ENCODE assay signal across 8 cellular contexts in the genomic region with DNA sequence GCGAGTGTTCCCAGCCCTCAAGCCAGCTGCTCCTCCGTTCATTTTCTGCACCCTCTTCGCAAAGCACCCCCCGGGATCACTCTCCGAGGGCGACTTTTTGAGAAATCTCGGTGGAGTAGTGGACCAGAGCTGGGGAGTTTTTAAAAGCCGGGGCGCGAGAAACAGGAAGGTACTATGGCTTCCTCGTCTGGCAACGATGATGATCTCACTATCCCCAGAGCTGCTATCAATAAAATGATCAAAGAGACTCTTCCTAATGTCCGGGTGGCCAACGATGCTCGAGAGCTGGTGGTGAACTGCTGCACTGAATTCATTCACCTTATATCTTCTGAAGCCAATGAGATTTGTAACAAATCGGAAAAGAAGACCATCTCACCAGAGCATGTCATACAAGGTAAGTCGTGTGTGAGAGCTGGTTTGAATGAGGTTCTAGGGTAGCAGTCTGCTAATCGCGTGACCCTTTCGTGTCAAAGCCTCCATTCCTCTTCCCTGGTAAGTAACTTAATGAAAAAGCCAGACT. TPM values are rescaled to one million over a fixed set of nuclear protein-coding genes. Genes with fewer than 3 reads are reported as not detected.
DNase-seq lines count a peak whose midpoint lies in the region; ATAC-seq and TF ChIP-seq lines count a peak whose summit lies in the region.

No MANE protein-coding gene starts in this region.

- no peaks in the 10 kb centered on the region for H3K27me3 Mint-ChIP-seq in activated T-helper 17 cell treated with anti-CD3 and anti-CD28 coated beads, Interleukin-2, amount 50 U/mL, for 72 hours

- H3K36me3 Mint-ChIP-seq in activated T-helper 17 cell treated with anti-CD3 and anti-CD28 coated beads, Interleukin-2, amount 50 U/mL, for 72 hours (ENCODE audit: low read depth): peaks cover 46% of the 10 kb centered on the region

- no peaks in the 10 kb centered on the region for H3K27me3 ChIP-seq in NT2/D1 (ENCODE audit: insufficient read depth, insufficient read length)
- no peaks in the 10 kb centered on the region for H3K27me3 ChIP-seq in foreskin keratinocyte

- H3K9me3 Mint-ChIP-seq in activated T-helper 17 cell treated with anti-CD3 and anti-CD28 coated beads, Interleukin-2, amount 50 U/mL, for 72 hours: no peaks in the 10 kb centered on the region

- H3K9ac ChIP-seq in NT2/D1 (ENCODE audit: insufficient read length, low read depth): peak overlapping the region; percentile 89

- H3K36me3 ChIP-seq in NT2/D1 (ENCODE audit: insufficient read depth, insufficient read length, low read length): peaks cover 23% of the 10 kb centered on the region

- no peaks in the 10 kb centered on the region for H3K4me1 ChIP-seq in NT2/D1 (ENCODE audit: insufficient read depth, insufficient read length)
- H3K4me1 ChIP-seq in foreskin keratinocyte: peaks cover 21% of the 10 kb centered on the region

- DNase-seq in AG08396 (ENCODE audit: low spot score) (peak; percentile 33), NT2/D1 (ENCODE audit: low read depth, low spot score) (peak; percentile 1), foreskin keratinocyte (no peak), omental fat pad (ENCODE audit: low spot score) (no peak), AML-193 (lab: John Stamatoyannopoulos, UW) (no peak)

- peak overlapping the region; percentile 96 for H3K27ac Mint-ChIP-seq in activated T-helper 17 cell treated with anti-CD3 and anti-CD28 coated beads, Interleukin-2, amount 50 U/mL, for 72 hours

- H3K27ac ChIP-seq in foreskin keratinocyte: peak overlapping the region; percentile 90

- H3K4me1 Mint-ChIP-seq in activated T-helper 17 cell treated with anti-CD3 and anti-CD28 coated beads, Interleukin-2, amount 50 U/mL, for 72 hours: peaks cover 10% of the 10 kb centered on the region

- no peak for TF ChIP-seq CTCF in foreskin keratinocyte (conservative IDR thresholded peaks at IDR 0.05)
- TF ChIP-seq CTCF in omental fat pad (IDR thresholded peaks at IDR 0.05): no peak

- H3K9me3 ChIP-seq in NT2/D1 (ENCODE audit: insufficient read depth, low read length): no peaks in the 10 kb centered on the region

- peak overlapping the region; percentile 67 for H3K4me3 ChIP-seq in NT2/D1 (ENCODE audit: insufficient read length, low read depth)

- peak overlapping the region; percentile 93 for H3K4me3 Mint-ChIP-seq in activated T-helper 17 cell treated with anti-CD3 and anti-CD28 coated beads, Interleukin-2, amount 50 U/mL, for 72 hours

- peak; percentile 17 for ATAC-seq in GM18499 (IDR thresholded peaks at IDR 0.05; ENCODE audit: insufficient read depth, unreplicated experiment)
- ATAC-seq in HG02943 (IDR thresholded peaks at IDR 0.05; ENCODE audit: low read depth, unreplicated experiment): peak; percentile 44
- peak; percentile 45 for ATAC-seq in activated T-helper 17 cell treated with anti-CD3 and anti-CD28 coated beads, Interleukin-2, amount 50 U/mL, for 72 hours (replicated peaks)
- peak; percentile 16 for ATAC-seq in foreskin keratinocyte
- ATAC-seq in omental fat pad (ENCODE audit: low FRiP score): peak; percentile 6

RNA-seq across cellular contexts. Expression of gene DR1, which starts 0.8 kb away (rescaled TPM):
- total RNA-seq in activated T-helper 17 cell treated with anti-CD3 and anti-CD28 coated beads, Interleukin-2, amount 50 U/mL, for 72 hours: 10 to 100 TPM; 56.7 to 87.0 TPM
- total RNA-seq in foreskin keratinocyte (63.4 and 67.4 TPM in 2 replicates), omental fat pad (10 to 100 TPM; 21.4 to 31.9 (median 27.7) TPM)
- 27.7 and 32.7 TPM in 2 replicates for polyA plus RNA-seq in foreskin keratinocyte

Comparison
In these comparisons a context has a peak if more than half of its experiments do, and no peak if none do; other contexts are left out.
1. DNase-seq: peak in AG08396 (single experiment) and NT2/D1 (single experiment); none in foreskin keratinocyte (0 of 2), omental fat pad (single experiment) and AML-193 (0 of 2).
2. Peak in every context shown above with its lines, with median percentiles within 50 percentile points of each other: ATAC-seq.